Comparison of ENCODE assay signal across 1 cellular context in the genomic region with DNA sequence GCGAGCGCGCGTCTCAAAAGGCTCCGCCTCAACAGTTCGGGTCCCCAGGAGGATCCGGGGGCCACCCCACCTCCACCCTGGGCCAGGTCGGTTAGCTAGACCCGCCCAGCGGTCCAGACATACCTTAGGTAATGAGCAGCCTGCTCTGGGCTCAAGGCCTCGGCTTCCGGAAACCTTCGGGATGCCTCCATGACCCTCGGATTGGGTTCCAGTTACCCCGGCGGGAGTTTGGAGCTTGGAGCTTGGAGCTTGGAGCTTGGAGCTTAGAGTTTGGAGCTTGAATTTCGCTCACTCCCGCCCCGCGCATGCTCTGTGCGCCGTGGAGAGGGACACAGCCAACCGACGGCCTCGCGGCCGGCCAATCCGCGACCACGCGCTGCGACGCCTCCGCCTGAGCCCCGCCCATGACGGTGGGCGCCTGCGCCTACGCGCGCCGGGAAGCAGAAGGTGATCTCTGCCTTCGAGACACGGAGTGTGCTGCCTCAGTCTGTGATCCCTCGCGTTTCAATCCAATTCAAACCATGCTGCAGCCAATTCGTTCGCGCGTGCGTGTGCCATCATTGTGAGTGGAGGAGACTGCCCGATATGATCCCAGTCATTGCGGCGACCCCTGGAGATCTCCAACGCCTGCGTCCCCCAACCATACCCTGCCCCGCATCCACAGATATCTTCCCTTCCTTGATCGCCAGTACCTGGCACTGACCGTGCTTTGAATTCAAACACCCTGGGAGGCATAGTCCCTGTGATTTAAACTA.
A peak's percentile ranks its signal among the peaks of the same experiment; 100 is the strongest.
TF ChIP-seq lines count a peak whose summit lies in the region.

A gene with protein sequence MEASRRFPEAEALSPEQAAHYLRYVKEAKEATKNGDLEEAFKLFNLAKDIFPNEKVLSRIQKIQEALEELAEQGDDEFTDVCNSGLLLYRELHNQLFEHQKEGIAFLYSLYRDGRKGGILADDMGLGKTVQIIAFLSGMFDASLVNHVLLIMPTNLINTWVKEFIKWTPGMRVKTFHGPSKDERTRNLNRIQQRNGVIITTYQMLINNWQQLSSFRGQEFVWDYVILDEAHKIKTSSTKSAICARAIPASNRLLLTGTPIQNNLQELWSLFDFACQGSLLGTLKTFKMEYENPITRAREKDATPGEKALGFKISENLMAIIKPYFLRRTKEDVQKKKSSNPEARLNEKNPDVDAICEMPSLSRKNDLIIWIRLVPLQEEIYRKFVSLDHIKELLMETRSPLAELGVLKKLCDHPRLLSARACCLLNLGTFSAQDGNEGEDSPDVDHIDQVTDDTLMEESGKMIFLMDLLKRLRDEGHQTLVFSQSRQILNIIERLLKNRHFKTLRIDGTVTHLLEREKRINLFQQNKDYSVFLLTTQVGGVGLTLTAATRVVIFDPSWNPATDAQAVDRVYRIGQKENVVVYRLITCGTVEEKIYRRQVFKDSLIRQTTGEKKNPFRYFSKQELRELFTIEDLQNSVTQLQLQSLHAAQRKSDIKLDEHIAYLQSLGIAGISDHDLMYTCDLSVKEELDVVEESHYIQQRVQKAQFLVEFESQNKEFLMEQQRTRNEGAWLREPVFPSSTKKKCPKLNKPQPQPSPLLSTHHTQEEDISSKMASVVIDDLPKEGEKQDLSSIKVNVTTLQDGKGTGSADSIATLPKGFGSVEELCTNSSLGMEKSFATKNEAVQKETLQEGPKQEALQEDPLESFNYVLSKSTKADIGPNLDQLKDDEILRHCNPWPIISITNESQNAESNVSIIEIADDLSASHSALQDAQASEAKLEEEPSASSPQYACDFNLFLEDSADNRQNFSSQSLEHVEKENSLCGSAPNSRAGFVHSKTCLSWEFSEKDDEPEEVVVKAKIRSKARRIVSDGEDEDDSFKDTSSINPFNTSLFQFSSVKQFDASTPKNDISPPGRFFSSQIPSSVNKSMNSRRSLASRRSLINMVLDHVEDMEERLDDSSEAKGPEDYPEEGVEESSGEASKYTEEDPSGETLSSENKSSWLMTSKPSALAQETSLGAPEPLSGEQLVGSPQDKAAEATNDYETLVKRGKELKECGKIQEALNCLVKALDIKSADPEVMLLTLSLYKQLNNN (minus strand): TSS at position 307 of the 755 bp plus-strand sequence. CDS start 116 bp downstream, at position 191.

TF ChIP-seq in H1, 55 proteins besides CTCF, POLR2A, EP300 and RAD21 (continues in another document):
- TF ChIP-seq TBP (IDR thresholded peaks at IDR 0.05; ENCODE audit: low read depth, low read length) (peak; percentile 86), JUND (IDR thresholded peaks at IDR 0.05; ENCODE audit: low read length) (no peak), SIX5 (IDR thresholded peaks at IDR 0.05; ENCODE audit: low read depth, low read length) (no peak), RBBP5 (IDR thresholded peaks at IDR 0.05; ENCODE audit: borderline replicate concordance, low read depth, low read length) (0 out of 2 replicates have a peak, but pooled peaks have one; percentile 47), PHF8 (conservative IDR thresholded peaks at IDR 0.05; ENCODE audit: low read depth, low read length) (peak; percentile 69), GABPA (IDR thresholded peaks at IDR 0.05; ENCODE audit: borderline replicate concordance, insufficient read depth, low read length) (no peak), NRF1 (IDR thresholded peaks at IDR 0.05; ENCODE audit: low read depth, low read length) (peak; percentile 66), POU5F1 (IDR thresholded peaks at IDR 0.05; ENCODE audit: low read depth, low read length) (no peak), YY1 (IDR thresholded peaks at IDR 0.05; ENCODE audit: low read depth, low read length) (no peak), TAF1 (IDR thresholded peaks at IDR 0.05; ENCODE audit: low read depth, low read length) (peak; percentile 93), HDAC6 (IDR thresholded peaks at IDR 0.05; ENCODE audit: low read depth, low read length) (no peak), JUN (IDR thresholded peaks at IDR 0.05; ENCODE audit: low read depth, low read length) (no peak), CTBP2 (IDR thresholded peaks at IDR 0.05; ENCODE audit: borderline replicate concordance, insufficient read depth, insufficient read length, low read length) (no peak), BRCA1 (IDR thresholded peaks at IDR 0.05; ENCODE audit: low read depth, low read length) (no peak), POLR2AphosphoS5 (IDR thresholded peaks at IDR 0.05; ENCODE audit: low read depth, low read length) (peak; percentile 96), BACH1 (IDR thresholded peaks at IDR 0.05; ENCODE audit: low read length) (no peak), TEAD4 (IDR thresholded peaks at IDR 0.05; ENCODE audit: low read depth, low read length) (no peak), HDAC2 (IDR thresholded peaks at IDR 0.05; ENCODE audit: borderline replicate concordance in 1 of 2, low read depth in 2 of 2, low read length in 2 of 2) (peak in 1 of 2 experiments; percentile 32; a peak in 1 of 4 replicates), CEBPB (IDR thresholded peaks at IDR 0.05; ENCODE audit: low read depth, low read length) (no peak), GTF2F1 (IDR thresholded peaks at IDR 0.05; ENCODE audit: borderline replicate concordance, low read depth, low read length) (no peak), TCF12 (IDR thresholded peaks at IDR 0.05; ENCODE audit: low read depth, low read length) (no peak), SP4 (IDR thresholded peaks at IDR 0.05; ENCODE audit: low read length) (no peak), CREB1 (IDR thresholded peaks at IDR 0.05) (peak; percentile 67; the same call in 1 of the 2 replicates), MAFK (IDR thresholded peaks at IDR 0.05; ENCODE audit: low read depth, low read length) (no peak), ASH2L (IDR thresholded peaks at IDR 0.05; ENCODE audit: low read length) (no peak), SIRT6 (IDR thresholded peaks at IDR 0.05; ENCODE audit: low read length) (no peak), SUZ12 (IDR thresholded peaks at IDR 0.05; ENCODE audit: low read length) (no peak), RNF2 (IDR thresholded peaks at IDR 0.05; ENCODE audit: borderline replicate concordance, low read depth, low read length, missing control alignments, poor library complexity, severe bottlenecking) (no peak), CHD1 (IDR thresholded peaks at IDR 0.05; ENCODE audit: low read depth, low read length) (no peak), TAF7 (optimal IDR thresholded peaks at IDR 0.05; ENCODE audit: borderline replicate concordance, low read depth, low read length) (peak; percentile 79), ZNF274 (IDR thresholded peaks at IDR 0.05; ENCODE audit: borderline replicate concordance, extremely low read depth, low read length) (no peak), BCL11A (IDR thresholded peaks at IDR 0.05; ENCODE audit: low read depth in 2 of 2, low read length in 2 of 2) (no peak), EGR1 (IDR thresholded peaks at IDR 0.05; ENCODE audit: borderline replicate concordance, low read depth, low read length) (no peak), CBX5 (IDR thresholded peaks at IDR 0.05; ENCODE audit: low read depth, low read length) (no peak), RFX5 (IDR thresholded peaks at IDR 0.05; ENCODE audit: borderline replicate concordance, low read depth, low read length) (no peak), FOSL1 (IDR thresholded peaks at IDR 0.05; ENCODE audit: insufficient read depth, low read depth, low read length) (no peak), RXRA (IDR thresholded peaks at IDR 0.05; ENCODE audit: insufficient read depth, low read depth, low read length) (no peak), NANOG (IDR thresholded peaks at IDR 0.05; ENCODE audit: insufficient read depth, low read depth, low read length, poor library complexity, severe bottlenecking) (no peak), KDM1A (IDR thresholded peaks at IDR 0.05; ENCODE audit: borderline replicate concordance, low read length) (no peak), SP2 (IDR thresholded peaks at IDR 0.05; ENCODE audit: low read length) (no peak), KDM5A (IDR thresholded peaks at IDR 0.05; ENCODE audit: low read length) (no peak)
- TF ChIP-seq, protein P1, sequence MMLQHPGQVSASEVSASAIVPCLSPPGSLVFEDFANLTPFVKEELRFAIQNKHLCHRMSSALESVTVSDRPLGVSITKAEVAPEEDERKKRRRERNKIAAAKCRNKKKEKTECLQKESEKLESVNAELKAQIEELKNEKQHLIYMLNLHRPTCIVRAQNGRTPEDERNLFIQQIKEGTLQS (IDR thresholded peaks at IDR 0.05; ENCODE audit: insufficient read depth, low read depth, low read length) = no peak
- TF ChIP-seq, protein P2, sequence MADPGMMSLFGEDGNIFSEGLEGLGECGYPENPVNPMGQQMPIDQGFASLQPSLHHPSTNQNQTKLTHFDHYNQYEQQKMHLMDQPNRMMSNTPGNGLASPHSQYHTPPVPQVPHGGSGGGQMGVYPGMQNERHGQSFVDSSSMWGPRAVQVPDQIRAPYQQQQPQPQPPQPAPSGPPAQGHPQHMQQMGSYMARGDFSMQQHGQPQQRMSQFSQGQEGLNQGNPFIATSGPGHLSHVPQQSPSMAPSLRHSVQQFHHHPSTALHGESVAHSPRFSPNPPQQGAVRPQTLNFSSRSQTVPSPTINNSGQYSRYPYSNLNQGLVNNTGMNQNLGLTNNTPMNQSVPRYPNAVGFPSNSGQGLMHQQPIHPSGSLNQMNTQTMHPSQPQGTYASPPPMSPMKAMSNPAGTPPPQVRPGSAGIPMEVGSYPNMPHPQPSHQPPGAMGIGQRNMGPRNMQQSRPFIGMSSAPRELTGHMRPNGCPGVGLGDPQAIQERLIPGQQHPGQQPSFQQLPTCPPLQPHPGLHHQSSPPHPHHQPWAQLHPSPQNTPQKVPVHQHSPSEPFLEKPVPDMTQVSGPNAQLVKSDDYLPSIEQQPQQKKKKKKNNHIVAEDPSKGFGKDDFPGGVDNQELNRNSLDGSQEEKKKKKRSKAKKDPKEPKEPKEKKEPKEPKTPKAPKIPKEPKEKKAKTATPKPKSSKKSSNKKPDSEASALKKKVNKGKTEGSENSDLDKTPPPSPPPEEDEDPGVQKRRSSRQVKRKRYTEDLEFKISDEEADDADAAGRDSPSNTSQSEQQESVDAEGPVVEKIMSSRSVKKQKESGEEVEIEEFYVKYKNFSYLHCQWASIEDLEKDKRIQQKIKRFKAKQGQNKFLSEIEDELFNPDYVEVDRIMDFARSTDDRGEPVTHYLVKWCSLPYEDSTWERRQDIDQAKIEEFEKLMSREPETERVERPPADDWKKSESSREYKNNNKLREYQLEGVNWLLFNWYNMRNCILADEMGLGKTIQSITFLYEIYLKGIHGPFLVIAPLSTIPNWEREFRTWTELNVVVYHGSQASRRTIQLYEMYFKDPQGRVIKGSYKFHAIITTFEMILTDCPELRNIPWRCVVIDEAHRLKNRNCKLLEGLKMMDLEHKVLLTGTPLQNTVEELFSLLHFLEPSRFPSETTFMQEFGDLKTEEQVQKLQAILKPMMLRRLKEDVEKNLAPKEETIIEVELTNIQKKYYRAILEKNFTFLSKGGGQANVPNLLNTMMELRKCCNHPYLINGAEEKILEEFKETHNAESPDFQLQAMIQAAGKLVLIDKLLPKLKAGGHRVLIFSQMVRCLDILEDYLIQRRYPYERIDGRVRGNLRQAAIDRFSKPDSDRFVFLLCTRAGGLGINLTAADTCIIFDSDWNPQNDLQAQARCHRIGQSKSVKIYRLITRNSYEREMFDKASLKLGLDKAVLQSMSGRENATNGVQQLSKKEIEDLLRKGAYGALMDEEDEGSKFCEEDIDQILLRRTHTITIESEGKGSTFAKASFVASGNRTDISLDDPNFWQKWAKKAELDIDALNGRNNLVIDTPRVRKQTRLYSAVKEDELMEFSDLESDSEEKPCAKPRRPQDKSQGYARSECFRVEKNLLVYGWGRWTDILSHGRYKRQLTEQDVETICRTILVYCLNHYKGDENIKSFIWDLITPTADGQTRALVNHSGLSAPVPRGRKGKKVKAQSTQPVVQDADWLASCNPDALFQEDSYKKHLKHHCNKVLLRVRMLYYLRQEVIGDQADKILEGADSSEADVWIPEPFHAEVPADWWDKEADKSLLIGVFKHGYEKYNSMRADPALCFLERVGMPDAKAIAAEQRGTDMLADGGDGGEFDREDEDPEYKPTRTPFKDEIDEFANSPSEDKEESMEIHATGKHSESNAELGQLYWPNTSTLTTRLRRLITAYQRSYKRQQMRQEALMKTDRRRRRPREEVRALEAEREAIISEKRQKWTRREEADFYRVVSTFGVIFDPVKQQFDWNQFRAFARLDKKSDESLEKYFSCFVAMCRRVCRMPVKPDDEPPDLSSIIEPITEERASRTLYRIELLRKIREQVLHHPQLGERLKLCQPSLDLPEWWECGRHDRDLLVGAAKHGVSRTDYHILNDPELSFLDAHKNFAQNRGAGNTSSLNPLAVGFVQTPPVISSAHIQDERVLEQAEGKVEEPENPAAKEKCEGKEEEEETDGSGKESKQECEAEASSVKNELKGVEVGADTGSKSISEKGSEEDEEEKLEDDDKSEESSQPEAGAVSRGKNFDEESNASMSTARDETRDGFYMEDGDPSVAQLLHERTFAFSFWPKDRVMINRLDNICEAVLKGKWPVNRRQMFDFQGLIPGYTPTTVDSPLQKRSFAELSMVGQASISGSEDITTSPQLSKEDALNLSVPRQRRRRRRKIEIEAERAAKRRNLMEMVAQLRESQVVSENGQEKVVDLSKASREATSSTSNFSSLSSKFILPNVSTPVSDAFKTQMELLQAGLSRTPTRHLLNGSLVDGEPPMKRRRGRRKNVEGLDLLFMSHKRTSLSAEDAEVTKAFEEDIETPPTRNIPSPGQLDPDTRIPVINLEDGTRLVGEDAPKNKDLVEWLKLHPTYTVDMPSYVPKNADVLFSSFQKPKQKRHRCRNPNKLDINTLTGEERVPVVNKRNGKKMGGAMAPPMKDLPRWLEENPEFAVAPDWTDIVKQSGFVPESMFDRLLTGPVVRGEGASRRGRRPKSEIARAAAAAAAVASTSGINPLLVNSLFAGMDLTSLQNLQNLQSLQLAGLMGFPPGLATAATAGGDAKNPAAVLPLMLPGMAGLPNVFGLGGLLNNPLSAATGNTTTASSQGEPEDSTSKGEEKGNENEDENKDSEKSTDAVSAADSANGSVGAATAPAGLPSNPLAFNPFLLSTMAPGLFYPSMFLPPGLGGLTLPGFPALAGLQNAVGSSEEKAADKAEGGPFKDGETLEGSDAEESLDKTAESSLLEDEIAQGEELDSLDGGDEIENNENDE (IDR thresholded peaks at IDR 0.05; ENCODE audit: insufficient replicate concordance, low read length) = no peak
- TF ChIP-seq, protein P3, sequence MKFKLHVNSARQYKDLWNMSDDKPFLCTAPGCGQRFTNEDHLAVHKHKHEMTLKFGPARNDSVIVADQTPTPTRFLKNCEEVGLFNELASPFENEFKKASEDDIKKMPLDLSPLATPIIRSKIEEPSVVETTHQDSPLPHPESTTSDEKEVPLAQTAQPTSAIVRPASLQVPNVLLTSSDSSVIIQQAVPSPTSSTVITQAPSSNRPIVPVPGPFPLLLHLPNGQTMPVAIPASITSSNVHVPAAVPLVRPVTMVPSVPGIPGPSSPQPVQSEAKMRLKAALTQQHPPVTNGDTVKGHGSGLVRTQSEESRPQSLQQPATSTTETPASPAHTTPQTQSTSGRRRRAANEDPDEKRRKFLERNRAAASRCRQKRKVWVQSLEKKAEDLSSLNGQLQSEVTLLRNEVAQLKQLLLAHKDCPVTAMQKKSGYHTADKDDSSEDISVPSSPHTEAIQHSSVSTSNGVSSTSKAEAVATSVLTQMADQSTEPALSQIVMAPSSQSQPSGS (IDR thresholded peaks at IDR 0.05; ENCODE audit: low read length) = no peak
- TF ChIP-seq, protein P4, sequence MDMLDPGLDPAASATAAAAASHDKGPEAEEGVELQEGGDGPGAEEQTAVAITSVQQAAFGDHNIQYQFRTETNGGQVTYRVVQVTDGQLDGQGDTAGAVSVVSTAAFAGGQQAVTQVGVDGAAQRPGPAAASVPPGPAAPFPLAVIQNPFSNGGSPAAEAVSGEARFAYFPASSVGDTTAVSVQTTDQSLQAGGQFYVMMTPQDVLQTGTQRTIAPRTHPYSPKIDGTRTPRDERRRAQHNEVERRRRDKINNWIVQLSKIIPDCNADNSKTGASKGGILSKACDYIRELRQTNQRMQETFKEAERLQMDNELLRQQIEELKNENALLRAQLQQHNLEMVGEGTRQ (IDR thresholded peaks at IDR 0.05; ENCODE audit: low read length) = no peak
- TF ChIP-seq, protein P5, sequence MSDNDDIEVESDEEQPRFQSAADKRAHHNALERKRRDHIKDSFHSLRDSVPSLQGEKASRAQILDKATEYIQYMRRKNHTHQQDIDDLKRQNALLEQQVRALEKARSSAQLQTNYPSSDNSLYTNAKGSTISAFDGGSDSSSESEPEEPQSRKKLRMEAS (IDR thresholded peaks at IDR 0.05) = peak; percentile 73
